15 cellular contexts compared by ENCODE assay signal in the genomic region with DNA sequence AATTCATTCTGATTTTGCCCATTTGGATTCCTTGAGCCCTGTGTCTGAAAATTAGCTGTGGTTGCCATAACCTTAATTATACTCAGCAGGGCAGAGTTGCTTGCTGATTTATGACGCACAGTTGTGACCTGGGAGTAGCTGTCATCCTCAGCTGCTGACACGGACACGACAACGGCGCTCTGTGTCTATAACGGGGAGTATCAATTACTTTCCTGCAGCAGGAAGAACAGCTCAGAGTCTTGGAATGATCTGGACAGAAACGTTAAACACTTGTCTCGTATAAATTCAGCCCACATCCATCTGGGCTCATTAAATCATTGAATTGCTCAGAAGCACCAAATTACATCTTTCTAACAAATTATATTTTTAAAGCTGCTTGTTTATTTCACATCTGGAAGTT.
A peak's percentile ranks its signal among the peaks of the same experiment; 100 is the strongest.
DNase-seq lines count a peak whose midpoint lies in the region; ATAC-seq, FAIRE-seq and TF ChIP-seq lines count a peak whose summit lies in the region.
"Had no signal": no experiment of that assay in that cellular context is flagged by ENCODE, and none has a peak within 500 bp of the region (broad histone marks: within the 10 kb centered on the region; RNA-seq: fewer than 3 reads in every experiment).

No MANE protein-coding gene starts in this region.

- no peaks in the 10 kb centered on the region for H3K27me3 ChIP-seq in MG63
- H3K27me3 ChIP-seq in endothelial cell of umbilical vein (ENCODE audit: control insufficient read depth in 2 of 2, insufficient read depth in 2 of 2, low read length in 2 of 2), result no peaks in the 10 kb centered on the region
- no peaks in the 10 kb centered on the region for H3K27me3 ChIP-seq in osteoblast (ENCODE audit: insufficient read depth, low read length)
- H3K27me3 ChIP-seq in thyroid gland, result no peaks in the 10 kb centered on the region
- H3K27me3 ChIP-seq: dorsolateral prefrontal cortex had no signal

- TF ChIP-seq POLR2A in endothelial cell of umbilical vein (IDR thresholded peaks at IDR 0.05; ENCODE audit: low read depth, low read length) (no peak), thyroid gland (IDR thresholded peaks at IDR 0.05) (no peak)

- DNase-seq in Daoy (ENCODE audit: low read depth) (peak; percentile 58), MG63 (peak; percentile 22), endothelial cell of umbilical vein (ENCODE audit: low read depth, low spot score) (peak; percentile 60), osteoblast (ENCODE audit: insufficient read length, low spot score, missing footprints) (peak; percentile 91), thyroid gland (no peak), retina (no peak), NCI-H526 (lab: John Stamatoyannopoulos, UW) (no peak)
- DNase-seq: activated B cell treated with CpG ODN at 0.5 μM for 24 hours; KG1; kidney glomerular epithelial cell; naive thymus-derived CD8-positive, alpha-beta T cell; NCI-H2081 had no signal

- ATAC-seq in esophagus mucosa, result no peak
- ATAC-seq: naive thymus-derived CD8-positive, alpha-beta T cell had no signal

- CTCF ChIA-PET in endothelial cell of umbilical vein (lab: Charles Lee), result interaction anchor here (0.7 to 3.5 kb wide), 8 partner anchors 8 to 370 kb away, joined by 3 to 30 read pairs (median 4); a partner anchor contains a TSS

- intact Hi-C loops in endothelial cell of umbilical vein (cut with micrococcal nuclease), result loop anchor here (1.0 to 5.0 kb wide), 2 partner anchors 10 to 165 kb away; no protein-coding TSS in a partner anchor
- intact Hi-C loops in thyroid gland (cut with DNase I), result no loop called here

- H3K36me3 ChIP-seq in MG63, result no peaks in the 10 kb centered on the region
- peaks cover 0 to 5% of the 10 kb centered on the region in 2 experiments for H3K36me3 ChIP-seq in endothelial cell of umbilical vein (ENCODE audit: control insufficient read depth in 2 of 2, extremely low read depth in 1 of 2, insufficient read depth in 2 of 2, low read length in 2 of 2)
- peaks cover 3% of the 10 kb centered on the region for H3K36me3 ChIP-seq in osteoblast (ENCODE audit: insufficient read depth, low read length)
- no peaks in the 10 kb centered on the region for H3K36me3 ChIP-seq in thyroid gland

- dilution Hi-C loops in endothelial cell of umbilical vein (cut with MboI; ENCODE audit: extremely low pct_ligation_motif_present, low sequenced_read_pairs), result no loop called here

- H4K20me1 ChIP-seq in endothelial cell of umbilical vein (replicated peaks; ENCODE audit: control insufficient read depth, extremely low read depth, insufficient read depth, low read length), result no peaks in the 10 kb centered on the region
- H4K20me1 ChIP-seq in osteoblast (ENCODE audit: insufficient read depth, low read length), result no peaks in the 10 kb centered on the region

- POLR2A ChIA-PET in endothelial cell of umbilical vein (lab: Charles Lee), result interaction anchor here (0.6 kb wide), 1 partner anchor 37 kb away, joined by 3 read pairs; no protein-coding TSS in a partner anchor

- H3K4me3 ChIP-seq in MG63 (no peak overlapping the region), endothelial cell of umbilical vein (replicated peaks in 1 of 3; ENCODE audit: insufficient read depth in 1 of 3, low read depth in 1 of 3, low read length in 3 of 3) (no peak overlapping the region), osteoblast (ENCODE audit: insufficient read depth, low read length) (no peak overlapping the region), thyroid gland (replicated peaks in 1 of 3) (no peak overlapping the region)

- TF ChIP-seq CTCF in endothelial cell of umbilical vein (IDR thresholded peaks at IDR 0.05; ENCODE audit: extremely low read depth in 1 of 2, insufficient read depth in 1 of 2, low read depth in 1 of 2, low read length in 2 of 2) (no peak), osteoblast (IDR thresholded peaks at IDR 0.05; ENCODE audit: extremely low read depth, low read depth, low read length) (no peak), thyroid gland (IDR thresholded peaks at IDR 0.05) (no peak)

- 71 to 77% methylated on average over 8 of the region's 8 CpGs for WGBS in thyroid gland, 2 donors

- H3K27ac ChIP-seq in endothelial cell of umbilical vein (ENCODE audit: insufficient read depth, low read depth, low read length) (peak overlapping the region; percentile 74), osteoblast (ENCODE audit: low read depth, low read length) (no peak overlapping the region), thyroid gland (no peak overlapping the region)

- no peaks in the 10 kb centered on the region for H3K9me3 ChIP-seq in MG63
- H3K9me3 ChIP-seq in endothelial cell of umbilical vein (replicated peaks; ENCODE audit: control insufficient read depth, insufficient read depth, low read length), result no peaks in the 10 kb centered on the region
- no peaks in the 10 kb centered on the region for H3K9me3 ChIP-seq in osteoblast (ENCODE audit: low read depth, low read length)
- no peaks in the 10 kb centered on the region for H3K9me3 ChIP-seq in thyroid gland

- H3K9me1 ChIP-seq in endothelial cell of umbilical vein (replicated peaks; ENCODE audit: control insufficient read depth, extremely low read depth, insufficient read depth, low read length), result no peaks in the 10 kb centered on the region

- BruUV-seq in endothelial cell of umbilical vein (replicated peaks; lab: Mats Ljungman, UMichigan), result no TSS peak

- H3K4me1 ChIP-seq in endothelial cell of umbilical vein (ENCODE audit: control insufficient read depth, extremely low read depth, insufficient read depth, low read length) (peaks cover 19% of the 10 kb centered on the region), osteoblast (ENCODE audit: insufficient read depth, low read length) (peaks cover 6% of the 10 kb centered on the region), thyroid gland (peaks cover 36 to 42% of the 10 kb centered on the region in 2 donors)

- H3K9ac ChIP-seq in endothelial cell of umbilical vein (replicated peaks; ENCODE audit: extremely low read depth, insufficient read depth, low read length), result peak overlapping the region; percentile 62

- no peaks in the 10 kb centered on the region for H3K79me2 ChIP-seq in endothelial cell of umbilical vein (ENCODE audit: control insufficient read depth, insufficient read depth, low read length)
- H3K79me2 ChIP-seq in osteoblast (ENCODE audit: insufficient read depth, low read length), result no peaks in the 10 kb centered on the region

- peak; percentile 98 for FAIRE-seq in endothelial cell of umbilical vein (lab: Jason Lieb, UNC)
- FAIRE-seq: small intestine had no signal

- H3K4me2 ChIP-seq in endothelial cell of umbilical vein (ENCODE audit: insufficient read depth, low read length) (peak overlapping the region; percentile 70), osteoblast (ENCODE audit: insufficient read depth, low read length) (no peak overlapping the region)

- H2AFZ ChIP-seq in endothelial cell of umbilical vein (ENCODE audit: low read depth, low read length) (peak overlapping the region; percentile 78), osteoblast (ENCODE audit: low read length) (no peak overlapping the region)

TF ChIP-seq in endothelial cell of umbilical vein, 7 proteins besides CTCF, POLR2A, EP300 and RAD21:
- TF ChIP-seq JUN (IDR thresholded peaks at IDR 0.05; ENCODE audit: borderline replicate concordance, insufficient read depth, insufficient read length, low read depth) (peak; percentile 37), POLR2AphosphoS5 (IDR thresholded peaks at IDR 0.05; ENCODE audit: insufficient read depth, low read depth, low read length) (peak; percentile 58), FOS (IDR thresholded peaks at IDR 0.05; ENCODE audit: borderline replicate concordance, insufficient read depth, low read length) (peak; percentile 73), GATA2 (IDR thresholded peaks at IDR 0.05; ENCODE audit: insufficient read depth, insufficient read length, low read depth, low read length) (no peak), MYC (IDR thresholded peaks at IDR 0.05; ENCODE audit: low read depth, low read length) (no peak), EZH2 (IDR thresholded peaks at IDR 0.05; ENCODE audit: borderline replicate concordance, low read depth, low read length, severe bottlenecking) (no peak)
- TF ChIP-seq, protein P1, sequence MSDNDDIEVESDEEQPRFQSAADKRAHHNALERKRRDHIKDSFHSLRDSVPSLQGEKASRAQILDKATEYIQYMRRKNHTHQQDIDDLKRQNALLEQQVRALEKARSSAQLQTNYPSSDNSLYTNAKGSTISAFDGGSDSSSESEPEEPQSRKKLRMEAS (IDR thresholded peaks at IDR 0.05; ENCODE audit: insufficient read depth, insufficient read length), result no peak
TF ChIP-seq in endothelial cell of umbilical vein: peak in this region for 3.

Comparison
In these comparisons a context has a peak if more than half of its experiments do, and no peak if none do; other contexts are left out.
1. DNase-seq: peak in Daoy (single experiment), MG63 (single experiment), endothelial cell of umbilical vein (single experiment) and osteoblast (single experiment); none in thyroid gland (0 of 2), retina (single experiment) and NCI-H526 (0 of 2).